In genomic region chr6:25414168-25414567, GRCh38 we compare ENCODE assay signal across 28 cellular contexts.
DNase-seq lines count a peak whose midpoint lies in the region; ATAC-seq and TF ChIP-seq lines count a peak whose summit lies in the region.
"Had no signal": no experiment of that assay in that cellular context is flagged by ENCODE, and none has a peak within 500 bp of the region (broad histone marks: within the 10 kb centered on the region; RNA-seq: fewer than 3 reads in every experiment).

No MANE protein-coding gene starts in this region.

- H3K27ac ChIP-seq in GM23338 (ENCODE audit: low read depth) (peak overlapping the region; percentile 4; the same call in 1 of the 2 replicates), OCI-LY1 (ENCODE audit: low read depth, low read length, poor library complexity, severe bottlenecking) (peak overlapping the region; percentile 99), suprapubic skin (peak overlapping the region; percentile 33)
- H3K27ac ChIP-seq: C4-2B, GM23248, SJSA1 had no signal

- H4K20me1 ChIP-seq in GM23338 (replicated peaks; ENCODE audit: insufficient read depth), result no peaks in the 10 kb centered on the region
- no peaks in the 10 kb centered on the region for H4K20me1 ChIP-seq in OCI-LY1 (ENCODE audit: insufficient read depth, low read length)

- ATAC-seq in GM23338 (no peak), HG03439 (IDR thresholded peaks at IDR 0.05; ENCODE audit: unreplicated experiment) (no peak), HG02623 (IDR thresholded peaks at IDR 0.05; ENCODE audit: unreplicated experiment) (no peak)
- ATAC-seq: stimulated activated naive CD8-positive, alpha-beta T cell treated with anti-CD3 and anti-CD28 coated beads, Interleukin-15, amount 100 ng/mL, for 72 hours had no signal

- H3K9me2 ChIP-seq in GM23338 (ENCODE audit: insufficient read depth) (no peaks in the 10 kb centered on the region), OCI-LY1 (ENCODE audit: low read depth, low read length) (no peaks in the 10 kb centered on the region)

- no peak for TF ChIP-seq EP300 in suprapubic skin (IDR thresholded peaks at IDR 0.05)

- H3K9ac ChIP-seq in OCI-LY1 (ENCODE audit: low read length), result peak overlapping the region; percentile 5; the same call in 1 of the 2 replicates
- H3K9ac ChIP-seq: GM23248 had no signal

- H3K27ac Mint-ChIP-seq in GM23338, result peak overlapping the region; percentile 70; the same call in 1 of the 2 replicates
- H3K27ac Mint-ChIP-seq: activated B cell treated with CpG ODN at 0.5 μM for 24 hours had no signal

- H2AFZ ChIP-seq in GM23338, result no peak overlapping the region
- H2AFZ ChIP-seq in OCI-LY1 (ENCODE audit: low read length), result no peak overlapping the region
- H2AFZ ChIP-seq: GM23248 had no signal

- H3K27me3 ChIP-seq in GM23338 (ENCODE audit: insufficient read depth) (no peaks in the 10 kb centered on the region), OCI-LY1 (ENCODE audit: insufficient read depth, low read length) (no peaks in the 10 kb centered on the region), suprapubic skin (no peaks in the 10 kb centered on the region)
- H3K27me3 ChIP-seq: SJSA1, tibial artery had no signal

- H3K4me2 ChIP-seq in GM23338 (peak overlapping the region; percentile 66), OCI-LY1 (ENCODE audit: low read length) (peak overlapping the region; percentile 70; the same call in 1 of the 2 replicates)

- no peak overlapping the region for H3K4me3 ChIP-seq in GM23338
- no peak overlapping the region for H3K4me3 ChIP-seq in OCI-LY1 (ENCODE audit: low read depth, low read length, poor library complexity, severe bottlenecking)
- no peak overlapping the region for H3K4me3 ChIP-seq in suprapubic skin
- H3K4me3 ChIP-seq: GM23248, left ventricle myocardium inferior, SJSA1, tibial artery had no signal

- no peak for TF ChIP-seq POLR2A in suprapubic skin (IDR thresholded peaks at IDR 0.05)

- H3F3A ChIP-seq in GM23338 (replicated peaks; ENCODE audit: low read depth) (no peaks in the 10 kb centered on the region), OCI-LY1 (ENCODE audit: insufficient read depth, low read length) (no peaks in the 10 kb centered on the region)

- H3K27me3 Mint-ChIP-seq in GM23338 (ENCODE audit: insufficient read depth, low read depth, poor library complexity), result peaks cover 8% of the 10 kb centered on the region
- H3K27me3 Mint-ChIP-seq: activated CD4-positive, alpha-beta T cell treated with anti-CD3 and anti-CD28 coated beads, Interleukin-2, amount 10 ng/mL, durations not matched to agents 7 days and 5 days; activated naive CD8-positive, alpha-beta T cell; stimulated activated naive CD8-positive, alpha-beta T cell treated with anti-CD3 and anti-CD28 coated beads, Interleukin-15, amount 100 ng/mL, for 72 hours had no signal

- peaks cover 9% of the 10 kb centered on the region; the same call in 2 of the 3 replicates for H3K36me3 Mint-ChIP-seq in GM23338 (ENCODE audit: low read depth)
- H3K36me3 Mint-ChIP-seq: activated naive CD8-positive, alpha-beta T cell had no signal

- TF ChIP-seq CTCF in GM23338 (conservative IDR thresholded peaks at IDR 0.05; ENCODE audit: low read depth in 2 of 2) (no peak), OCI-LY1 (IDR thresholded peaks at IDR 0.05; ENCODE audit: low read length) (no peak), suprapubic skin (IDR thresholded peaks at IDR 0.05) (no peak)

- no peak overlapping the region for H3K4me3 Mint-ChIP-seq in GM23338
- H3K4me3 Mint-ChIP-seq: activated B cell treated with CpG ODN at 0.5 μM for 24 hours; activated CD4-positive, alpha-beta T cell treated with anti-CD3 and anti-CD28 coated beads, Interleukin-2, amount 10 ng/mL, durations not matched to agents 7 days and 5 days had no signal

- H3K4me1 Mint-ChIP-seq in GM23338, result peaks cover 77% of the 10 kb centered on the region

- no peaks in the 10 kb centered on the region for H3K36me3 ChIP-seq in GM23338 (ENCODE audit: insufficient read depth)
- H3K36me3 ChIP-seq in OCI-LY1 (ENCODE audit: insufficient read depth, low read length), result no peaks in the 10 kb centered on the region
- no peaks in the 10 kb centered on the region for H3K36me3 ChIP-seq in suprapubic skin
- H3K36me3 ChIP-seq: left ventricle myocardium inferior, SJSA1, tibial artery had no signal

- H3K4me1 ChIP-seq in GM23338 (ENCODE audit: insufficient read depth) (peaks cover 78% of the 10 kb centered on the region), OCI-LY1 (ENCODE audit: insufficient read depth, low read length, severe bottlenecking) (peaks cover 99% of the 10 kb centered on the region), suprapubic skin (peaks cover 48% of the 10 kb centered on the region)
- H3K4me1 ChIP-seq: SJSA1 had no signal

- no peaks in the 10 kb centered on the region for H3K9me3 ChIP-seq in OCI-LY1 (ENCODE audit: low read length)
- no peaks in the 10 kb centered on the region for H3K9me3 ChIP-seq in suprapubic skin
- H3K9me3 ChIP-seq: left ventricle myocardium inferior, SJSA1, tibial artery had no signal

- peaks cover 3% of the 10 kb centered on the region for H3K9me3 Mint-ChIP-seq in GM23338
- H3K9me3 Mint-ChIP-seq: activated B cell treated with CpG ODN at 0.5 μM for 24 hours; activated CD4-positive, alpha-beta T cell treated with anti-CD3 and anti-CD28 coated beads, Interleukin-2, amount 10 ng/mL, durations not matched to agents 7 days and 5 days had no signal

- 60% methylated on average over 1 of the region's 1 CpG for WGBS in suprapubic skin

- peaks cover 89% of the 10 kb centered on the region for H3K79me2 ChIP-seq in GM23338 (replicated peaks; ENCODE audit: insufficient read depth)
- H3K79me2 ChIP-seq in OCI-LY1 (ENCODE audit: insufficient read depth, low read length), result peaks cover 24% of the 10 kb centered on the region

- DNase-seq in GM23338 (ENCODE audit: low spot score) (no peak), fibroblast of gingiva (ENCODE audit: low read depth) (peak; percentile 50), suprapubic skin (ENCODE audit: low spot score in 2 of 2) (no peak), inferior parietal cortex (ENCODE audit: extremely low spot score) (no peak)
- DNase-seq: activated B cell treated with CpG ODN at 0.5 μM for 24 hours; activated CD4-positive, alpha-beta T cell treated with anti-CD3 and anti-CD28 coated beads, Interleukin-2, amount 10 ng/mL, durations not matched to agents 7 days and 5 days; activated effector memory CD4-positive, alpha-beta T cell treated with Interleukin-2 at 50 U/mL for 16 hours; activated T-cell treated with anti-CD3 and anti-CD28 coated beads, Interleukin-2, amount 50 U/mL, for 1 hour; aorta; Calu3; DMS79; glutamatergic neuron; GM23248; left ventricle myocardium inferior; mesendoderm; NCI-H1417 treated with DMSO at 0.1 percent for 48 hours; NCI-H345; right cardiac atrium; stimulated activated CD8-positive, alpha-beta memory T cell treated with anti-CD3 and anti-CD28 coated beads, Interleukin-4, amount 100 ng/mL, for 48 hours; stimulated activated naive CD8-positive, alpha-beta T cell treated with anti-CD3 and anti-CD28 coated beads, Interleukin-15, amount 100 ng/mL, for 72 hours; T1000; tibial artery had no signal

TF ChIP-seq in GM23338, 12 proteins besides CTCF, POLR2A, EP300 and RAD21 (continues in another document):
- TF ChIP-seq JUNB (IDR thresholded peaks at IDR 0.05; ENCODE audit: unreplicated experiment) (no peak), CREB1 (CRISPR knock-in tag; IDR thresholded peaks at IDR 0.05; ENCODE audit: low read depth) (no peak), ZNF331 (CRISPR knock-in tag; IDR thresholded peaks at IDR 0.05; ENCODE audit: low read depth) (no peak), REST (IDR thresholded peaks at IDR 0.05; ENCODE audit: unreplicated experiment) (no peak)

Comparison
In these comparisons a context has a peak if more than half of its experiments do, and no peak if none do; other contexts are left out.
1. H3K27ac ChIP-seq: peak in every context shown above with its lines; median percentile 99 in OCI-LY1; 33 in suprapubic skin; 4 in GM23338.